1 cellular context compared by ENCODE assay signal in the genomic region with DNA sequence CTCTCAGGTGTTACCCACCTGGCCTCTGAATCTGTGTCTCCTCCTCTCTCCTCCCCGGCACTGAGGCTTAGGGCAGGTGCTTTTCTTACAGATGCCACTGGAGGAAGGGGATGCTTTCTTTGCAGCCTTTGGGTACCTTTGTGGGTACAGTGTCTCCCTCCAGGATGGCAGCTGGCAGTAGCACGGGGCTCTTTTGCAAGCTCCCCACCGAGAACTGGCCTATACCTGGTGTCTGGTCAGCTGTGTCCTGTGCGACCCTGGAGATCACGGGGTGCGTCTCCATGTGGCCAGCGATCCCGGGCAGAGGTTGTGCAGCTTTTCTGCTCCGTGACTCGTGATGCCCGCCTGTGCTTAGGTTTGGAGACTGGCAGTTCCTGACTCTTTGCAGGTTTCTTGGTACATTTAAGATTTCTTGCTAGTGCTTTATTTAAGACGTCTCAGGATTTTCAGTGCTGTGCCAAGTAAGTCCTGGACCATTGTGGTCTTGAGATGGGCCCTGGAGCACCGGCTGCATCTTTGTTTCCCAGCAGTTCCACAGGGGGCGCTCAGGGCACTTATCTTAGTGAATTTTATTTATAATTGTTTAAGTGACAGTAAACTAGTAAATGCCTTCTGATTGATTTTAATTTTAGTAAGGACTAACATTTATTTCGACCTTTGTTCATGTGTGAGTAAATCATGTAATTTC.
TF ChIP-seq lines count a peak whose summit lies in the region.

No MANE protein-coding gene starts in this region.

TF ChIP-seq in HCT116, 20 proteins besides CTCF, POLR2A, EP300 and RAD21:
- TF ChIP-seq, protein P1, sequence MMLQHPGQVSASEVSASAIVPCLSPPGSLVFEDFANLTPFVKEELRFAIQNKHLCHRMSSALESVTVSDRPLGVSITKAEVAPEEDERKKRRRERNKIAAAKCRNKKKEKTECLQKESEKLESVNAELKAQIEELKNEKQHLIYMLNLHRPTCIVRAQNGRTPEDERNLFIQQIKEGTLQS (IDR thresholded peaks at IDR 0.05) = no peak
- TF ChIP-seq EZH2 (IDR thresholded peaks at IDR 0.05) (no peak), ELF1 (IDR thresholded peaks at IDR 0.05; ENCODE audit: borderline replicate concordance, low read depth) (no peak), SP1 (IDR thresholded peaks at IDR 0.05; ENCODE audit: low read depth) (no peak), CBX3 (IDR thresholded peaks at IDR 0.05; ENCODE audit: low read depth) (no peak), ZNF274 (IDR thresholded peaks at IDR 0.05; ENCODE audit: low read depth, low read length) (no peak), ZFX (IDR thresholded peaks at IDR 0.05) (no peak), SIN3A (IDR thresholded peaks at IDR 0.05; ENCODE audit: low read depth) (no peak), EGR1 (IDR thresholded peaks at IDR 0.05; ENCODE audit: low read depth) (no peak), EZH2phosphoT487 (IDR thresholded peaks at IDR 0.05; ENCODE audit: borderline replicate concordance) (no peak), YY1 (IDR thresholded peaks at IDR 0.05; ENCODE audit: extremely low read depth, insufficient replicate concordance, low read depth, low read length) (no peak), POLR2AphosphoS5 (IDR thresholded peaks at IDR 0.05; ENCODE audit: low read depth, low read length) (no peak), FOSL1 (IDR thresholded peaks at IDR 0.05; ENCODE audit: low read depth) (no peak)
- TF ChIP-seq, protein P2, sequence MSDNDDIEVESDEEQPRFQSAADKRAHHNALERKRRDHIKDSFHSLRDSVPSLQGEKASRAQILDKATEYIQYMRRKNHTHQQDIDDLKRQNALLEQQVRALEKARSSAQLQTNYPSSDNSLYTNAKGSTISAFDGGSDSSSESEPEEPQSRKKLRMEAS (IDR thresholded peaks at IDR 0.05) = no peak
- TF ChIP-seq, protein P3, sequence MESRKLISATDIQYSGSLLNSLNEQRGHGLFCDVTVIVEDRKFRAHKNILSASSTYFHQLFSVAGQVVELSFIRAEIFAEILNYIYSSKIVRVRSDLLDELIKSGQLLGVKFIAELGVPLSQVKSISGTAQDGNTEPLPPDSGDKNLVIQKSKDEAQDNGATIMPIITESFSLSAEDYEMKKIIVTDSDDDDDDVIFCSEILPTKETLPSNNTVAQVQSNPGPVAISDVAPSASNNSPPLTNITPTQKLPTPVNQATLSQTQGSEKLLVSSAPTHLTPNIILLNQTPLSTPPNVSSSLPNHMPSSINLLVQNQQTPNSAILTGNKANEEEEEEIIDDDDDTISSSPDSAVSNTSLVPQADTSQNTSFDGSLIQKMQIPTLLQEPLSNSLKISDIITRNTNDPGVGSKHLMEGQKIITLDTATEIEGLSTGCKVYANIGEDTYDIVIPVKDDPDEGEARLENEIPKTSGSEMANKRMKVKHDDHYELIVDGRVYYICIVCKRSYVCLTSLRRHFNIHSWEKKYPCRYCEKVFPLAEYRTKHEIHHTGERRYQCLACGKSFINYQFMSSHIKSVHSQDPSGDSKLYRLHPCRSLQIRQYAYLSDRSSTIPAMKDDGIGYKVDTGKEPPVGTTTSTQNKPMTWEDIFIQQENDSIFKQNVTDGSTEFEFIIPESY (IDR thresholded peaks at IDR 0.05; ENCODE audit: extremely low read depth, insufficient replicate concordance, low read length) = no peak
